In the genomic region with DNA sequence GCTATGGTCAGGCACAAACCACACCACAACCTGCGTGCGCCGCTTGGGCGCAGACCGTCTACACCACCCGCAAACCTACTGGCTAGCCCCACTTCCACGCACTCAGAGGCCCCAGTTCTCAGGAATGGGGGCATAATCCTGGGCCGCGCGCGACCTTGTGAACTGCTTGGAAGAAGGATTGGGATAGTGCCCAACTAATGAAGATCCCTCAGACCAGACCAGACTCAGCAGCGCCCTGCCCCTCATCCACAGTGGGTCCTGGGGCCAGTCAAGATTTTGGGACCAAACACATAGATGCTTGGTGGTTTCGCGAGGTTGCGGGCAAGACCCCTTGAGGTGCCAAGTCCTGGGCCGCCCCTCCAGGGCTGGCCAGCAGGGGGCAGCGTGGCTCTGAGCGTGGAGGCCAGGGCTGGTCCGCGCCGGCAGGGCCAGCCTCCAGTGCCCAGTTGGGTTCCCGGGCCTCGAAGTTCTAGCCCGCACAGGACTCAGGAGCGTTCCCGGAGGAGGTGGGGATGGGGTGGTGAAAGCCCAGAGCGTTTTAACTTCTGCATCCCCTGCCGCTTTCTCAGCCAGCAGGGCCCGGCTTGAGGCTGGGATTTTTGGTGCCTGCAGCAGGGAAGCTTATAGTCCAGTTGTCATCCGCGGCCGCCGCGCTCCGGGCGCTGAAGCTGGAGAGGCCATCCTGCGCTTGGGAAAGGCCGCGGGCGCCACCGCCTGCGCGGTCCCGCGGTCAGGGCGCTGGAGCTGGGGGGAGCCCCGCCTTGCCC, we compare ENCODE assay signal across 8 cellular contexts. TPM values are rescaled to one million over a fixed set of nuclear protein-coding genes. Genes with fewer than 3 reads are reported as not detected.
DNase-seq lines count a peak whose midpoint lies in the region; ATAC-seq and TF ChIP-seq lines count a peak whose summit lies in the region.

No MANE protein-coding gene starts in this region.

- no peaks in the 10 kb centered on the region for H3K9me3 ChIP-seq in ascending aorta
- no peaks in the 10 kb centered on the region for H3K9me3 ChIP-seq in iPS-18a (ENCODE audit: control insufficient read depth, low read depth, low read length)
- no peaks in the 10 kb centered on the region for H3K9me3 ChIP-seq in gastrocnemius medialis

- H3K27ac ChIP-seq in ascending aorta, result peak overlapping the region; percentile 96
- H3K27ac ChIP-seq in iPS-18a (ENCODE audit: low read length), result no peak overlapping the region
- H3K27ac ChIP-seq in gastrocnemius medialis, result no peak overlapping the region

- intact Hi-C loops in ascending aorta (cut with DNase I), result loop anchor here (1.0 to 10.0 kb wide), 12 partner anchors 8 to 1095 kb away; a partner anchor contains a TSS
- intact Hi-C loops in gastrocnemius medialis (cut with DNase I; ENCODE audit: low total_unique reads), result loop anchor here (2.0 to 5.0 kb wide), 5 partner anchors 387 to 788 kb away; a partner anchor contains a TSS

- TF ChIP-seq CTCF in ascending aorta (IDR thresholded peaks at IDR 0.05) (peak; percentile 86 to 94 (median 87)), gastrocnemius medialis (IDR thresholded peaks at IDR 0.05 in 4 of 5, conservative IDR thresholded peaks at IDR 0.05 in 1 of 5) (peak; percentile 50 to 83 (median 74))

- no peak for ATAC-seq in gastrocnemius medialis
- ATAC-seq in HG03457 (IDR thresholded peaks at IDR 0.05; ENCODE audit: unreplicated experiment), result no peak
- no peak for ATAC-seq in HG02938 (IDR thresholded peaks at IDR 0.05; ENCODE audit: unreplicated experiment)

- H3K9ac ChIP-seq in iPS-18a (ENCODE audit: low read length), result no peak overlapping the region

- H3K36me3 ChIP-seq in ascending aorta (peaks cover 8% of the 10 kb centered on the region in 2 donors), iPS-18a (ENCODE audit: control insufficient read depth, low read depth, low read length) (no peaks in the 10 kb centered on the region), gastrocnemius medialis (no peaks in the 10 kb centered on the region)

- DNase-seq in GM03348 (ENCODE audit: low spot score) (peak; percentile 49), NCI-H460 (ENCODE audit: extremely low read depth, low read depth) (peak; percentile 56), ascending aorta (ENCODE audit: low spot score in 2 of 2) (peak in 1 of 2 donors; percentile 90), gastrocnemius medialis (no peak), NCI-H524 treated with DMSO at 0.1 percent for 48 hours (lab: John Stamatoyannopoulos, UW) (no peak)

- H3K4me1 ChIP-seq in ascending aorta (peaks cover 15 to 51% of the 10 kb centered on the region in 2 donors), iPS-18a (ENCODE audit: control insufficient read depth, low read depth, low read length) (peaks cover 14% of the 10 kb centered on the region), gastrocnemius medialis (peaks cover 13 to 15% of the 10 kb centered on the region in 2 donors)

- H3K27me3 ChIP-seq in ascending aorta (no peaks in the 10 kb centered on the region), iPS-18a (ENCODE audit: control insufficient read depth, insufficient read depth, low read length) (peaks cover 82% of the 10 kb centered on the region), gastrocnemius medialis (peaks cover 0 to 3% (median 0%) of the 10 kb centered on the region in 3 donors)

- in situ Hi-C loops in gastrocnemius medialis (cut with MboI; ENCODE audit: low sequenced_read_pairs in 4 of 4), result loop anchor here (10.0 to 25.0 kb wide), 6 partner anchors 363 to 963 kb away; a partner anchor contains a TSS

- H3K4me3 ChIP-seq in ascending aorta (peak overlapping the region; percentile 49 to 91), iPS-18a (ENCODE audit: low read length) (peak overlapping the region; percentile 51), gastrocnemius medialis (peak overlapping the region; percentile 15 to 52 (median 28))

- TF ChIP-seq POLR2A in gastrocnemius medialis (IDR thresholded peaks at IDR 0.05), result no peak

RNA-seq across cellular contexts. Expression of a gene that starts 8.3 kb away (rescaled TPM):
- 5.1 and 5.2 TPM in 2 replicates for total RNA-seq in NCI-H460 (2014; rRNA removed; shearing (Covaris generic))
- 1.7 and 3.4 TPM in 2 replicates for polyA plus RNA-seq in NCI-H460 (2014; cell fraction: nucleus; rRNA removed)
- total RNA-seq in ascending aorta (66.7 TPM), gastrocnemius medialis (1 to 10 TPM in 3 of 4 donors, under 1 TPM in 1; 0.80 to 4.3 (median 3.3) TPM)

Comparison
In these comparisons a context has a peak if more than half of its experiments do, and no peak if none do; other contexts are left out.
1. DNase-seq: peak in GM03348 (single experiment) and NCI-H460 (single experiment); none in gastrocnemius medialis (0 of 2) and NCI-H524 treated with DMSO at 0.1 percent for 48 hours (single experiment).
2. H3K27ac ChIP-seq: peak in ascending aorta (2 of 2); none in iPS-18a (single experiment) and gastrocnemius medialis (0 of 4).
3. RNA of a gene that starts 8.3 kb away (total RNA-seq): 66.7 TPM in ascending aorta (single experiment); 5.1 to 5.2 TPM in NCI-H460 and 0.80 to 4.3 TPM in gastrocnemius medialis; every median in the first group is over 10 times any median in the second.
4. Peak in every context shown above with its lines, with median percentiles within 50 percentile points of each other: H3K4me3 ChIP-seq.